Comparison of ENCODE assay signal across 36 cellular contexts in the genomic region with DNA sequence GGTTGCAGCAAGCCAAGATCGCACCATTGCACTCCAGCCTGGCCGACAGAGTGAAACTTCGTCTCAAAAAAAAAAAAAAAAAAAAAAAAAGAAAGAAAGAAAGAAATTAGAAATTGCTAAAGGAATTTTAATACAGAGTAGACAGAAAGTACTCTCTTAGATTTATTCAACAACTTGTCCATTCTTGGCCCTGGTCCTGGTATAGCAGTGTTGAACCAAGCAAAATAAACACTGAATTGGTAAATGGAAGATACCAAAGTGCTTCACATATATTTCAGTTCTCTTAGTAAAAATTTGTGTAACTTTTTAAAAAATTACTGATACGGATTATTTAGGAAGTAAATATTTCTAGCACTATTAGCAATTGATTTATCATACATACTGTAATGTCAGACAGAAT.
"Had no signal": no experiment of that assay in that cellular context is flagged by ENCODE, and none has a peak within 500 bp of the region (broad histone marks: within the 10 kb centered on the region; RNA-seq: fewer than 3 reads in every experiment).

No MANE protein-coding gene starts in this region.

- H3K9me3 ChIP-seq: ascending aorta had no signal

- H3K4me3 Mint-ChIP-seq: activated B cell treated with CpG ODN at 0.5 μM for 24 hours; activated CD4-positive, alpha-beta memory T cell treated with anti-CD3 and anti-CD28 coated beads for 36 hours; activated CD4-positive, alpha-beta T cell treated with anti-CD3 and anti-CD28 coated beads, Interleukin-2, amount 10 ng/mL, durations not matched to agents 24 days and 14 days; activated CD8-positive, alpha-beta T cell treated with anti-CD3 and anti-CD28 coated beads for 36 hours; activated naive CD4-positive, alpha-beta T cell treated with anti-CD3 and anti-CD28 coated beads, Interleukin-2, amount 10 ng/mL, durations not matched to agents 7 days and 5 days; activated naive CD4-positive, alpha-beta T cell treated with anti-CD3 and anti-CD28 coated beads, Interleukin-2, amount 50 U/mL, for 24 hours; activated naive CD8-positive, alpha-beta T cell; activated naive CD8-positive, alpha-beta T cell treated with anti-CD3 and anti-CD28 coated beads, Interleukin-2, amount 10 ng/mL, durations not matched to agents 7 days and 5 days; activated naive CD8-positive, alpha-beta T cell treated with anti-CD3 and anti-CD28 coated beads, Interleukin-2, amount 50 U/mL, for 24 hours; activated T-cell treated with anti-CD3 and anti-CD28 coated beads, Interleukin-2, amount 50 U/mL, for 24 hours; brain; central memory CD8-positive, alpha-beta T cell; T-helper 1 cell treated with Interleukin-12 subunit alpha and Interleukin-12 subunit beta and Interleukin-4 antibody, amounts not matched to agents 30 μg/mL and 1 μg/mL, for 36 hours; T-helper 2 cell treated with Interferon-gamma antibody and Interleukin-4, amounts not matched to agents 5 μg/mL and 100 μg/mL, for 36 hours had no signal

- H3K36me3 ChIP-seq: ascending aorta, cardiac muscle cell had no signal

- H3K4me1 Mint-ChIP-seq: activated B cell treated with CpG ODN at 0.5 μM for 24 hours; activated CD4-positive, alpha-beta T cell treated with anti-CD3 and anti-CD28 coated beads, Interleukin-2, amount 10 ng/mL, durations not matched to agents 24 days and 14 days; activated naive CD4-positive, alpha-beta T cell treated with anti-CD3 and anti-CD28 coated beads, Interleukin-2, amount 10 ng/mL, durations not matched to agents 7 days and 5 days; activated naive CD4-positive, alpha-beta T cell treated with anti-CD3 and anti-CD28 coated beads, Interleukin-2, amount 50 U/mL, for 24 hours; activated naive CD8-positive, alpha-beta T cell treated with anti-CD3 and anti-CD28 coated beads, Interleukin-2, amount 10 ng/mL, durations not matched to agents 7 days and 5 days; activated naive CD8-positive, alpha-beta T cell treated with anti-CD3 and anti-CD28 coated beads, Interleukin-2, amount 50 U/mL, for 24 hours; brain; central memory CD8-positive, alpha-beta T cell had no signal

- DNase-seq: activated B cell treated with CpG ODN at 0.5 μM for 24 hours; activated CD4-positive, alpha-beta memory T cell treated with anti-CD3 and anti-CD28 coated beads for 36 hours; activated CD4-positive, alpha-beta T cell treated with anti-CD3 and anti-CD28 coated beads for 4 hours; activated CD4-positive, alpha-beta T cell treated with anti-CD3 and anti-CD28 coated beads, Interleukin-2, amount 10 ng/mL, durations not matched to agents 24 days and 14 days; activated CD4-positive, alpha-beta T cell treated with anti-CD3 and anti-CD28 coated beads, Interleukin-2, amount 50 U/mL, for 1 hour; activated CD4-positive, alpha-beta T cell treated with anti-CD3 and anti-CD28 coated beads, Interleukin-2, amount 50 U/mL, for 4 hours; activated CD4-positive, CD25-positive, alpha-beta regulatory T cell treated with anti-CD3 and anti-CD28 coated beads, Interleukin-2, amount 50 U/mL, for 72 hours; activated CD8-positive, alpha-beta memory T cell treated with anti-CD3 and anti-CD28 coated beads, Interleukin-2, amount 50 U/mL, for 4 hours; activated CD8-positive, alpha-beta T cell treated with anti-CD3 and anti-CD28 coated beads for 36 hours; activated effector memory CD4-positive, alpha-beta T cell treated with Interleukin-2 at 50 U/mL for 16 hours; activated gamma-delta T cell; activated naive CD4-positive, alpha-beta T cell treated with anti-CD3 and anti-CD28 coated beads, Interleukin-2, amount 10 ng/mL, durations not matched to agents 7 days and 5 days; activated naive CD4-positive, alpha-beta T cell treated with Interleukin-2 at 50 U/mL for 16 hours; activated naive CD8-positive, alpha-beta T cell treated with anti-CD3 and anti-CD28 coated beads, Interleukin-2, amount 10 ng/mL, durations not matched to agents 7 days and 5 days; activated naive CD8-positive, alpha-beta T cell treated with anti-CD3 and anti-CD28 coated beads, Interleukin-2, amount 50 U/mL, for 24 hours; activated T-cell treated with anti-CD3 and anti-CD28 coated beads, Interleukin-2, amount 50 U/mL, for 24 hours; activated T-cell treated with anti-CD3 and anti-CD28 coated beads, Interleukin-2, amount 50 U/mL, for 48 hours; amygdala; anterior cingulate cortex; caudate nucleus; cerebellar nuclear complex; T-helper 1 cell; T-helper 2 cell; T-helper 9 cell had no signal

- H3K36me3 Mint-ChIP-seq: activated CD4-positive, alpha-beta memory T cell treated with anti-CD3 and anti-CD28 coated beads for 36 hours; activated naive CD4-positive, alpha-beta T cell treated with anti-CD3 and anti-CD28 coated beads, Interleukin-2, amount 10 ng/mL, durations not matched to agents 7 days and 5 days; activated naive CD4-positive, alpha-beta T cell treated with anti-CD3 and anti-CD28 coated beads, Interleukin-2, amount 50 U/mL, for 24 hours; activated naive CD8-positive, alpha-beta T cell; activated naive CD8-positive, alpha-beta T cell treated with anti-CD3 and anti-CD28 coated beads, Interleukin-2, amount 10 ng/mL, durations not matched to agents 7 days and 5 days; brain had no signal

- H3K9me3 Mint-ChIP-seq: activated B cell treated with CpG ODN at 0.5 μM for 24 hours; activated CD4-positive, alpha-beta memory T cell treated with anti-CD3 and anti-CD28 coated beads for 36 hours; activated CD4-positive, alpha-beta T cell treated with anti-CD3 and anti-CD28 coated beads, Interleukin-2, amount 10 ng/mL, durations not matched to agents 24 days and 14 days; activated naive CD4-positive, alpha-beta T cell treated with anti-CD3 and anti-CD28 coated beads, Interleukin-2, amount 10 ng/mL, durations not matched to agents 7 days and 5 days; activated naive CD4-positive, alpha-beta T cell treated with anti-CD3 and anti-CD28 coated beads, Interleukin-2, amount 50 U/mL, for 24 hours; activated naive CD8-positive, alpha-beta T cell treated with anti-CD3 and anti-CD28 coated beads, Interleukin-2, amount 10 ng/mL, durations not matched to agents 7 days and 5 days; activated naive CD8-positive, alpha-beta T cell treated with anti-CD3 and anti-CD28 coated beads, Interleukin-2, amount 50 U/mL, for 24 hours; activated T-cell treated with anti-CD3 and anti-CD28 coated beads, Interleukin-2, amount 50 U/mL, for 24 hours; activated T-helper 2 cell treated with anti-CD3 and anti-CD28 coated beads, Interferon-gamma antibody, Interleukin-2, Interleukin-4, amounts not matched to agents 10 μg/mL and 5 μg/mL and 100 μg/mL, durations not matched to agents 14 hours and 24 hours and 36 hours; brain; T-helper 1 cell treated with Interleukin-12 subunit alpha and Interleukin-12 subunit beta and Interleukin-4 antibody, amounts not matched to agents 30 μg/mL and 1 μg/mL, for 36 hours; T-helper 2 cell treated with Interferon-gamma antibody and Interleukin-4, amounts not matched to agents 5 μg/mL and 100 μg/mL, for 36 hours had no signal

- H3K27ac ChIP-seq: ascending aorta, cardiac muscle cell, VCaP had no signal

- H3K27ac Mint-ChIP-seq: activated B cell treated with CpG ODN at 0.5 μM for 24 hours; activated CD4-positive, alpha-beta memory T cell treated with anti-CD3 and anti-CD28 coated beads for 36 hours; activated CD4-positive, alpha-beta T cell treated with anti-CD3 and anti-CD28 coated beads, Interleukin-2, amount 10 ng/mL, durations not matched to agents 24 days and 14 days; activated CD8-positive, alpha-beta T cell treated with anti-CD3 and anti-CD28 coated beads for 36 hours; activated naive CD4-positive, alpha-beta T cell treated with anti-CD3 and anti-CD28 coated beads, Interleukin-2, amount 10 ng/mL, durations not matched to agents 7 days and 5 days; activated naive CD4-positive, alpha-beta T cell treated with anti-CD3 and anti-CD28 coated beads, Interleukin-2, amount 50 U/mL, for 24 hours; activated naive CD8-positive, alpha-beta T cell; activated naive CD8-positive, alpha-beta T cell treated with anti-CD3 and anti-CD28 coated beads, Interleukin-2, amount 10 ng/mL, durations not matched to agents 7 days and 5 days; activated naive CD8-positive, alpha-beta T cell treated with anti-CD3 and anti-CD28 coated beads, Interleukin-2, amount 50 U/mL, for 24 hours; activated T-cell treated with anti-CD3 and anti-CD28 coated beads, Interleukin-2, amount 50 U/mL, for 24 hours; activated T-helper 2 cell treated with anti-CD3 and anti-CD28 coated beads, Interferon-gamma antibody, Interleukin-2, Interleukin-4, amounts not matched to agents 10 μg/mL and 5 μg/mL and 100 μg/mL, durations not matched to agents 14 hours and 24 hours and 36 hours; brain; T-helper 1 cell treated with Interleukin-12 subunit alpha and Interleukin-12 subunit beta and Interleukin-4 antibody, amounts not matched to agents 30 μg/mL and 1 μg/mL, for 36 hours; T-helper 2 cell treated with Interferon-gamma antibody and Interleukin-4, amounts not matched to agents 5 μg/mL and 100 μg/mL, for 36 hours had no signal

- H3K4me3 ChIP-seq: ascending aorta, cardiac muscle cell had no signal

- H3K27me3 Mint-ChIP-seq: activated B cell treated with CpG ODN at 0.5 μM for 24 hours; activated CD4-positive, alpha-beta memory T cell treated with anti-CD3 and anti-CD28 coated beads for 36 hours; activated CD4-positive, alpha-beta T cell treated with anti-CD3 and anti-CD28 coated beads, Interleukin-2, amount 10 ng/mL, durations not matched to agents 24 days and 14 days; activated CD8-positive, alpha-beta T cell treated with anti-CD3 and anti-CD28 coated beads for 36 hours; activated naive CD4-positive, alpha-beta T cell treated with anti-CD3 and anti-CD28 coated beads, Interleukin-2, amount 10 ng/mL, durations not matched to agents 7 days and 5 days; activated naive CD8-positive, alpha-beta T cell; activated naive CD8-positive, alpha-beta T cell treated with anti-CD3 and anti-CD28 coated beads, Interleukin-2, amount 10 ng/mL, durations not matched to agents 7 days and 5 days; activated naive CD8-positive, alpha-beta T cell treated with anti-CD3 and anti-CD28 coated beads, Interleukin-2, amount 50 U/mL, for 24 hours; activated T-cell treated with anti-CD3 and anti-CD28 coated beads, Interleukin-2, amount 50 U/mL, for 24 hours; central memory CD8-positive, alpha-beta T cell had no signal

- H3K27me3 ChIP-seq: ascending aorta, cardiac muscle cell had no signal

- FAIRE-seq: bronchial epithelial cell, TTC549 had no signal

- H3K4me1 ChIP-seq: ascending aorta had no signal

- ATAC-seq: activated CD8-positive, alpha-beta T cell treated with anti-CD3 and anti-CD28 coated beads for 36 hours; activated naive CD8-positive, alpha-beta T cell treated with anti-CD3 and anti-CD28 coated beads, Interleukin-2, amount 50 U/mL, for 24 hours had no signal
